ENCODE assay signal across 10 cellular contexts in the genomic region with DNA sequence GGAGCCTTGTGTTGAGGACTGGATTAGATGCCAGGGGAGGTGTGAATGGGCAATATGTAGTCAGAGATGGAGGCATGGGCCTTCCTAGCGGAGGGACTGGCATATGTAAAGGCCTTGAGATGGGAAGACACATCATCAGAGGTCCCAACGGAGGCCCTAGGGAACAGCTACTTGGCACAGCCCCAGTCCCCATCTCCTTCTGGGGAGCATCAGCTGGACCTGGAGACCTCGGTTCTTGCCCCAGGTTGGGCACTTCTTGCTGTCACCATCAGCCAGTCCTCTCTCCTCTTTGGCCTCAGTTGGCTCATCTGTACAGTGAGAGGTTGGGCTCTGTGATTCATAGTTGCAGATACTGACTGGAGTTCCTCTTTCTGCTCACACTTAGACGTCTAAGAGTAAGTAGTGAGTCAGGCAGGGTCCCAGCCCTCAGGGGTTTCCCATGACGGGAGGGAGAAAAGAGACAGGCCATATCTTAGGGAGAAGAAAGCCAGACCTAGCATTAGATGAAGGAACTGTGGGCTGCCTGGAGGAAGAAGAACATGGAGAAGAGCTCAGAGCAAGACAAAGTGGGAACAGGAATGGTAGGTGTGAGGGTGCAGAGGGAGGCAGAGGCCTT. TPM values are rescaled to one million over a fixed set of nuclear protein-coding genes. Genes with fewer than 3 reads are reported as not detected.
A peak's percentile ranks its signal among the peaks of the same experiment; 100 is the strongest.
DNase-seq lines count a peak whose midpoint lies in the region; FAIRE-seq and TF ChIP-seq lines count a peak whose summit lies in the region.
"Had no signal": no experiment of that assay in that cellular context is flagged by ENCODE, and none has a peak within 500 bp of the region (broad histone marks: within the 10 kb centered on the region; RNA-seq: fewer than 3 reads in every experiment).

No MANE protein-coding gene starts in this region.

- H3K9me3 ChIP-seq in BE2C (no peaks in the 10 kb centered on the region), small intestine (ENCODE audit: control insufficient read depth, low read depth) (no peaks in the 10 kb centered on the region)
- H3K9me3 ChIP-seq: body of pancreas had no signal

- peak; percentile 37 for DNase-seq in activated T-cell treated with anti-CD3 and anti-CD28 coated beads for 24 hours (ENCODE audit: low read depth)
- no peak for DNase-seq in activated T-cell treated with anti-CD3 and anti-CD28 coated beads for 4 hours
- peak; percentile 75 for DNase-seq in RPMI7951 (ENCODE audit: low read depth)
- peak; percentile 61 for DNase-seq in stimulated activated CD8-positive, alpha-beta memory T cell treated with anti-CD3 and anti-CD28 coated beads, Interleukin-4, amount 100 ng/mL, for 48 hours
- no peak for DNase-seq in BE2C
- DNase-seq in small intestine, result no peak
- no peak for DNase-seq in frontal cortex (ENCODE audit: low spot score in 2 of 2)
- DNase-seq: kidney glomerular epithelial cell had no signal

- H3K27me3 ChIP-seq in BE2C (no peaks in the 10 kb centered on the region), small intestine (ENCODE audit: control insufficient read depth in 2 of 2, insufficient read depth in 2 of 2, low read length in 2 of 2) (no peaks in the 10 kb centered on the region)
- H3K27me3 ChIP-seq: body of pancreas had no signal

- FAIRE-seq in small intestine (lab: Jason Lieb, UNC) (no peak), frontal cortex (lab: Jason Lieb, UNC) (no peak)

- H3K36me3 ChIP-seq in BE2C, result no peaks in the 10 kb centered on the region; the same call in 1 of the 2 replicates
- H3K36me3 ChIP-seq in small intestine (ENCODE audit: control insufficient read depth in 2 of 2, insufficient read depth in 2 of 2, low read length in 2 of 2), result no peaks in the 10 kb centered on the region

- no peak for TF ChIP-seq CTCF in BE2C (IDR thresholded peaks at IDR 0.05; ENCODE audit: low read depth, low read length)

- 73 to 79% (median 74%) methylated on average over 5 of the region's 5 CpGs for WGBS in small intestine, 3 donors

- H3K4me3 ChIP-seq in BE2C (ENCODE audit: low read depth, low read length) (no peak overlapping the region), small intestine (ENCODE audit: low read depth in 1 of 2, low read length in 2 of 2) (no peak overlapping the region)
- H3K4me3 ChIP-seq: body of pancreas had no signal

- H3K27ac ChIP-seq in cingulate gyrus (ENCODE audit: low read depth, low read length), result peak overlapping the region; percentile 100
- no peak overlapping the region for H3K27ac ChIP-seq in small intestine (ENCODE audit: low read depth in 1 of 2, low read length in 1 of 2)

- no peaks in the 10 kb centered on the region for H3K4me1 ChIP-seq in BE2C
- peaks cover 0 to 2% of the 10 kb centered on the region in 2 donors for H3K4me1 ChIP-seq in small intestine (ENCODE audit: control insufficient read depth in 2 of 2, insufficient read depth in 1 of 2, low read depth in 1 of 2, low read length in 1 of 2)

RNA-seq across cellular contexts. Expression of a gene that starts 3.4 kb away (rescaled TPM):
- total RNA-seq in RPMI7951 (2014; rRNA removed; shearing (Covaris generic)), result 31.7 and 47.7 TPM in 2 replicates
- 188 TPM for polyA plus RNA-seq in BE2C (2012; ENCODE audit: insufficient read depth, insufficient read length, low read depth)
- polyA plus RNA-seq in small intestine, result 100 to 1,000 TPM in 1 of 3 donors, 10 to 100 TPM in 2; 55.9 to 132 (median 56.7) TPM
- total RNA-seq in frontal cortex, result 373 TPM

RNA-seq across cellular contexts. Expression of a gene that starts 22.8 kb away (rescaled TPM):
- total RNA-seq in RPMI7951 (2014; rRNA removed; shearing (Covaris generic)), result 0.29 and 0.84 TPM in 2 replicates
- polyA plus RNA-seq in BE2C (2012; ENCODE audit: insufficient read depth, insufficient read length, low read depth), result 4.2 TPM
- 10 to 100 TPM in 2 of 3 donors, 1 to 10 TPM in 1; 4.9 to 69.8 (median 44.9) TPM for polyA plus RNA-seq in small intestine
- 2.0 TPM for total RNA-seq in frontal cortex

RNA-seq across cellular contexts. Expression of a gene that starts 22.9 kb away (rescaled TPM):
- 0.12 and 0.39 TPM in 2 replicates for total RNA-seq in RPMI7951 (2014; rRNA removed; shearing (Covaris generic))
- 0.85 TPM for polyA plus RNA-seq in BE2C (2012; ENCODE audit: insufficient read depth, insufficient read length, low read depth)
- polyA plus RNA-seq in small intestine, result under 1 TPM in 2 of 3 donors, not detected in 1; 0.45 to 0.48 TPM
- 0.41 TPM for total RNA-seq in frontal cortex

RNA-seq across cellular contexts. Expression of a gene that starts 47.6 kb away (rescaled TPM):
- total RNA-seq in RPMI7951 (2014; rRNA removed; shearing (Covaris generic)), result 115 and 121 TPM in 2 replicates
- 99.6 TPM for polyA plus RNA-seq in BE2C (2012; ENCODE audit: insufficient read depth, insufficient read length, low read depth)
- polyA plus RNA-seq in small intestine, result 100 to 1,000 TPM in 2 of 3 donors, 10 to 100 TPM in 1; 87.0 to 116 (median 107) TPM
- total RNA-seq in frontal cortex, result 19.6 TPM

RNA-seq across cellular contexts. Expression of a gene that starts 54.8 kb away (rescaled TPM):
- 45.1 and 52.7 TPM in 2 replicates for total RNA-seq in RPMI7951 (2014; rRNA removed; shearing (Covaris generic))
- polyA plus RNA-seq in BE2C (2012; ENCODE audit: insufficient read depth, insufficient read length, low read depth), result 58.7 TPM
- 10 to 100 TPM; 38.5 to 39.7 (median 39.1) TPM for polyA plus RNA-seq in small intestine
- total RNA-seq in frontal cortex, result 65.2 TPM

Comparison
In these comparisons a context has a peak if more than half of its experiments do, and no peak if none do; other contexts are left out.
1. DNase-seq: peak in activated T-cell treated with anti-CD3 and anti-CD28 coated beads for 24 hours (single experiment), RPMI7951 (single experiment) and stimulated activated CD8-positive, alpha-beta memory T cell treated with anti-CD3 and anti-CD28 coated beads, Interleukin-4, amount 100 ng/mL, for 48 hours (single experiment); none in activated T-cell treated with anti-CD3 and anti-CD28 coated beads for 4 hours (single experiment), BE2C (single experiment), small intestine (single experiment) and frontal cortex (0 of 2).